ENCODE assay signal across 8 cellular contexts in genomic region chr10:79068203-79068561, GRCh38. TPM values are rescaled to one million over a fixed set of nuclear protein-coding genes. Genes with fewer than 3 reads are reported as not detected.
DNase-seq lines count a peak whose midpoint lies in the region; ATAC-seq and TF ChIP-seq lines count a peak whose summit lies in the region.

No MANE protein-coding gene starts in this region.

- H3K4me3 ChIP-seq in cardiac muscle cell (peak overlapping the region; percentile 97), endocrine pancreas (ENCODE audit: control insufficient read depth, insufficient read depth, low read length) (no peak overlapping the region), osteoblast (ENCODE audit: insufficient read depth, low read length) (peak overlapping the region; percentile 98)

- H3K79me2 ChIP-seq in osteoblast (ENCODE audit: insufficient read depth, low read length), result peaks cover 35% of the 10 kb centered on the region

- DNase-seq in cardiac muscle cell (ENCODE audit: low read depth in 1 of 2, low spot score in 1 of 2) (peak in 1 of 2 donors; percentile 34), left cardiac atrium (no peak), osteoblast (ENCODE audit: insufficient read length, low spot score, missing footprints) (peak; percentile 92)

- peak overlapping the region; percentile 99 for H3K4me2 ChIP-seq in osteoblast (ENCODE audit: insufficient read depth, low read length)

- H3K27ac ChIP-seq in cardiac muscle cell (peak overlapping the region; percentile 97), osteoblast (ENCODE audit: low read depth, low read length) (peak overlapping the region; percentile 54)

- peak overlapping the region; percentile 54 for H3K9ac ChIP-seq in endocrine pancreas (ENCODE audit: control insufficient read depth, insufficient read depth, low read length)

- H3K9me3 ChIP-seq in cardiac muscle cell (ENCODE audit: low read depth) (no peaks in the 10 kb centered on the region), endocrine pancreas (ENCODE audit: control insufficient read depth, low read length) (no peaks in the 10 kb centered on the region), osteoblast (ENCODE audit: low read depth, low read length) (no peaks in the 10 kb centered on the region)

- H4K20me1 ChIP-seq in osteoblast (ENCODE audit: insufficient read depth, low read length), result peaks cover 27% of the 10 kb centered on the region

- H3K36me3 ChIP-seq in cardiac muscle cell, result no peaks in the 10 kb centered on the region
- H3K36me3 ChIP-seq in endocrine pancreas (ENCODE audit: control insufficient read depth, insufficient read depth, low read length), result no peaks in the 10 kb centered on the region
- peaks cover 9% of the 10 kb centered on the region for H3K36me3 ChIP-seq in osteoblast (ENCODE audit: insufficient read depth, low read length)

- TF ChIP-seq CTCF in cardiac muscle cell (IDR thresholded peaks at IDR 0.05; ENCODE audit: low read depth, low read length) (no peak), osteoblast (IDR thresholded peaks at IDR 0.05; ENCODE audit: extremely low read depth, low read depth, low read length) (no peak)

- ATAC-seq in left cardiac atrium, result no peak
- peak; percentile 4 to 5 for ATAC-seq in activated CD4-positive, CD25-positive, alpha-beta regulatory T cell treated with anti-CD3 and anti-CD28 coated beads, Interleukin-2, amount 50 U/mL, for 24 hours
- ATAC-seq in GM18909 (IDR thresholded peaks at IDR 0.05; ENCODE audit: poor library complexity, unreplicated experiment), result no peak
- ATAC-seq in HG03342 (IDR thresholded peaks at IDR 0.05; ENCODE audit: unreplicated experiment), result no peak
- no peak for ATAC-seq in GM18867 (IDR thresholded peaks at IDR 0.05; ENCODE audit: unreplicated experiment)

- H3K4me1 ChIP-seq in cardiac muscle cell (ENCODE audit: low read depth), result peaks cover 24% of the 10 kb centered on the region
- no peaks in the 10 kb centered on the region for H3K4me1 ChIP-seq in endocrine pancreas (ENCODE audit: control insufficient read depth, insufficient read depth, low read length)
- H3K4me1 ChIP-seq in osteoblast (ENCODE audit: insufficient read depth, low read length), result peaks cover 29% of the 10 kb centered on the region

- peak overlapping the region; percentile 0 for H2AFZ ChIP-seq in osteoblast (ENCODE audit: low read length)

- intact Hi-C loops in left cardiac atrium (cut with DNase I), result loop anchor here in 1 of 2 donors (2.0 to 5.0 kb wide), 3 partner anchors 46 to 96 kb away; no protein-coding TSS in a partner anchor

- H3K27me3 ChIP-seq in cardiac muscle cell (no peaks in the 10 kb centered on the region), endocrine pancreas (ENCODE audit: control insufficient read depth, insufficient read depth, low read length) (no peaks in the 10 kb centered on the region), osteoblast (ENCODE audit: insufficient read depth, low read length) (no peaks in the 10 kb centered on the region)

RNA-seq across cellular contexts. Expression of gene ZMIZ1, which starts 0.6 kb away (rescaled TPM):
- total RNA-seq in cardiac muscle cell (57.1 and 78.8 TPM in 2 replicates), left cardiac atrium (10 to 100 TPM; 51.4 to 58.0 TPM), osteoblast (40.9 and 50.4 TPM in 2 replicates)
- polyA plus RNA-seq in cardiac muscle cell, result 48.2 and 57.7 TPM in 2 replicates

Comparison
In these comparisons a context has a peak if more than half of its experiments do, and no peak if none do; other contexts are left out.
1. ATAC-seq: peak in activated CD4-positive, CD25-positive, alpha-beta regulatory T cell treated with anti-CD3 and anti-CD28 coated beads, Interleukin-2, amount 50 U/mL, for 24 hours (2 of 2); none in left cardiac atrium (0 of 2), GM18909 (single experiment), HG03342 (single experiment) and GM18867 (single experiment).